In genomic region chr15:45117327-45118130, GRCh38 we compare ENCODE assay signal across 1 cellular context.
TF ChIP-seq lines count a peak whose summit lies in the region.

No MANE protein-coding gene starts in this region.

TF ChIP-seq in K562, 482 proteins besides CTCF, POLR2A, EP300 and RAD21:
- TF ChIP-seq, protein P1, sequence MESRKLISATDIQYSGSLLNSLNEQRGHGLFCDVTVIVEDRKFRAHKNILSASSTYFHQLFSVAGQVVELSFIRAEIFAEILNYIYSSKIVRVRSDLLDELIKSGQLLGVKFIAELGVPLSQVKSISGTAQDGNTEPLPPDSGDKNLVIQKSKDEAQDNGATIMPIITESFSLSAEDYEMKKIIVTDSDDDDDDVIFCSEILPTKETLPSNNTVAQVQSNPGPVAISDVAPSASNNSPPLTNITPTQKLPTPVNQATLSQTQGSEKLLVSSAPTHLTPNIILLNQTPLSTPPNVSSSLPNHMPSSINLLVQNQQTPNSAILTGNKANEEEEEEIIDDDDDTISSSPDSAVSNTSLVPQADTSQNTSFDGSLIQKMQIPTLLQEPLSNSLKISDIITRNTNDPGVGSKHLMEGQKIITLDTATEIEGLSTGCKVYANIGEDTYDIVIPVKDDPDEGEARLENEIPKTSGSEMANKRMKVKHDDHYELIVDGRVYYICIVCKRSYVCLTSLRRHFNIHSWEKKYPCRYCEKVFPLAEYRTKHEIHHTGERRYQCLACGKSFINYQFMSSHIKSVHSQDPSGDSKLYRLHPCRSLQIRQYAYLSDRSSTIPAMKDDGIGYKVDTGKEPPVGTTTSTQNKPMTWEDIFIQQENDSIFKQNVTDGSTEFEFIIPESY (CRISPR knock-in tag; IDR thresholded peaks at IDR 0.05) = peak; percentile 87
- TF ChIP-seq E2F6 (IDR thresholded peaks at IDR 0.05; ENCODE audit: borderline replicate concordance in 1 of 2, extremely low read depth in 1 of 2, insufficient read depth in 1 of 2, insufficient read length in 1 of 2, low read depth in 1 of 2, low read length in 1 of 2, poor library complexity in 1 of 2, severe bottlenecking in 1 of 2) = no peak
